Comparison of ENCODE assay signal across 25 cellular contexts in the genomic region with DNA sequence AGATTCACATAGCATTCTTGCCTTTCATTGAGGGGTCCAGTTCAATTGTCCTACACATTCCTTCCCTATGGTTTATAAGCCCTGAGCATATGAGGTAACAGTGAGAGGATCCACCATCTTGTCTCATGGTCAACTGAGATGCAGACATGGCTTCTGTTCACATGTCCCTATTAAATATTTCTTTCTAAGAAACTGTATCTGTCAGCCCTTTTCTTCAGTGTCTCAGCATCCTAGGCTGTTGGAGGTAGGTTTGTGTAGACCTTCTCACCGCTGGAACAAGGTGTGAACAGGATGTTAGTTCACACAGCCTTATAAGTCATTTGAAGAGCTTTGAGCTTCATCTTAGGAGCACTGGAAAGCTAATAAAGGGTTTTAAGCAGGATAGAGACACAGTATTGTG.
DNase-seq lines count a peak whose midpoint lies in the region; ATAC-seq, FAIRE-seq and TF ChIP-seq lines count a peak whose summit lies in the region.
"Had no signal": no experiment of that assay in that cellular context is flagged by ENCODE, and none has a peak within 500 bp of the region (broad histone marks: within the 10 kb centered on the region; RNA-seq: fewer than 3 reads in every experiment).

No MANE protein-coding gene starts in this region.

- intact Hi-C loops in psoas muscle (cut with DNase I) = no loop called here

- no peak for FAIRE-seq in A549 (lab: Jason Lieb, UNC)
- FAIRE-seq: A204.1, D721Med, GM12878, GM19239 had no signal

- H3K27ac ChIP-seq in A549 = no peak overlapping the region
- H3K27ac ChIP-seq in psoas muscle = no peak overlapping the region
- H3K27ac ChIP-seq: 22Rv1; BLaER1 treated with 17β-estradiol and CSF1 and Interleukin-3, amounts not matched to agents 10 nM and 100 nM; GM23248 had no signal

- DNase-seq in A549 (ENCODE audit: low read depth in 1 of 2, low spot score in 1 of 2) = no peak
- DNase-seq in glutamatergic neuron = no peak
- DNase-seq in activated CD4-positive, alpha-beta T cell treated with anti-CD3 and anti-CD28 coated beads for 48 hours = no peak
- no peak for DNase-seq in psoas muscle
- DNase-seq in activated naive CD4-positive, alpha-beta T cell treated with Interleukin-2 at 50 U/mL for 16 hours = no peak
- DNase-seq: ACHN; AML-193; BE2C; CD4-positive, alpha-beta T cell; CD8-positive, alpha-beta memory T cell; DMS 273 treated with DMSO at 0.1 percent for 48 hours; DMS79; EL; GDM1; GM23248; H9 had no signal

- no peaks in the 10 kb centered on the region for H3K36me3 ChIP-seq in psoas muscle (ENCODE audit: insufficient read depth in 1 of 2, low read depth in 1 of 2)
- H3K36me3 ChIP-seq: BE2C; BLaER1 treated with 17β-estradiol and CSF1 and Interleukin-3, amounts not matched to agents 10 nM and 100 nM had no signal

- H3K4me3 Mint-ChIP-seq in brain (peak overlapping the region in 2 of 5 experiments; percentile 19 to 67), glutamatergic neuron (ENCODE audit: unreplicated experiment) (no peak overlapping the region)
- H3K4me3 Mint-ChIP-seq: CD14-positive monocyte; CD4-positive, alpha-beta T cell; CD8-positive, alpha-beta memory T cell; H9 had no signal

- no peak for TF ChIP-seq CTCF in A549 (IDR thresholded peaks at IDR 0.05)
- TF ChIP-seq CTCF in brain (conservative IDR thresholded peaks at IDR 0.05) = no peak
- TF ChIP-seq CTCF in glutamatergic neuron (IDR thresholded peaks at IDR 0.05; ENCODE audit: partially characterized antibody, unreplicated experiment) = no peak
- TF ChIP-seq CTCF in psoas muscle (IDR thresholded peaks at IDR 0.05) = no peak

- no peaks in the 10 kb centered on the region for H3K27me3 ChIP-seq in psoas muscle (ENCODE audit: insufficient read depth in 3 of 3, low read length in 2 of 3)
- H3K27me3 ChIP-seq: BE2C; BLaER1 treated with 17β-estradiol and CSF1 and Interleukin-3, amounts not matched to agents 10 nM and 100 nM had no signal

- ATAC-seq in A549 = no peak
- no peak for ATAC-seq in psoas muscle
- ATAC-seq: GM12878, HCT116 had no signal

- WGBS in A549 (ENCODE audit: missing lambda C conversion rate) = 0% methylated on average over 1 of the region's 1 CpG
- WGBS in psoas muscle, 3 donors = 90 to 93% (median 92%) methylated on average over 1 of the region's 1 CpG

- H3K9me3 Mint-ChIP-seq in brain = peaks cover 2 to 10% (median 9%) of the 10 kb centered on the region in 5 experiments
- peaks cover 7% of the 10 kb centered on the region for H3K9me3 Mint-ChIP-seq in glutamatergic neuron (ENCODE audit: unreplicated experiment)
- H3K9me3 Mint-ChIP-seq: CD4-positive, alpha-beta T cell had no signal

- no peak for TF ChIP-seq EP300 in A549 (IDR thresholded peaks at IDR 0.05)

- H3K9me3 ChIP-seq in A549 = no peaks in the 10 kb centered on the region
- no peaks in the 10 kb centered on the region for H3K9me3 ChIP-seq in psoas muscle
- H3K9me3 ChIP-seq: BE2C had no signal

- H3K4me1 Mint-ChIP-seq in brain = peaks cover 27% of the 10 kb centered on the region
- H3K4me1 Mint-ChIP-seq in glutamatergic neuron (ENCODE audit: low read depth, unreplicated experiment) = peaks cover 18% of the 10 kb centered on the region
- H3K4me1 Mint-ChIP-seq: CD14-positive monocyte; CD8-positive, alpha-beta memory T cell had no signal

- no peak overlapping the region for H3K4me2 ChIP-seq in A549
- H3K4me2 ChIP-seq: BLaER1 treated with 17β-estradiol and CSF1 and Interleukin-3, amounts not matched to agents 10 nM and 100 nM had no signal

- H3K4me3 ChIP-seq in A549 (no peak overlapping the region), psoas muscle (no peak overlapping the region)
- H3K4me3 ChIP-seq: BLaER1 treated with 17β-estradiol and CSF1 and Interleukin-3, amounts not matched to agents 10 nM and 100 nM; GM12878; GM23248 had no signal

- CTCF ChIA-PET in A549 (lab: Yijun Ruan, JAX) = no interaction called here

- no peak for TF ChIP-seq RAD21 in A549 (conservative IDR thresholded peaks at IDR 0.05 in 1 of 2, IDR thresholded peaks at IDR 0.05 in 1 of 2)

- no peaks in the 10 kb centered on the region for H3K27me3 Mint-ChIP-seq in brain
- H3K27me3 Mint-ChIP-seq in glutamatergic neuron (ENCODE audit: unreplicated experiment) = peaks cover 7% of the 10 kb centered on the region

- POLR2A ChIA-PET in A549 (lab: Yijun Ruan, JAX) = no interaction called here

- H3K27ac Mint-ChIP-seq in brain (peak overlapping the region; percentile 1 to 93 (median 73)), glutamatergic neuron (ENCODE audit: unreplicated experiment) (peak overlapping the region; percentile 95)
- H3K27ac Mint-ChIP-seq: CD14-positive monocyte; CD4-positive, alpha-beta T cell; CD8-positive, alpha-beta memory T cell; H9 had no signal

- H3K4me1 ChIP-seq in A549 (no peaks in the 10 kb centered on the region), psoas muscle (no peaks in the 10 kb centered on the region)
- H3K4me1 ChIP-seq: BE2C had no signal

- peaks cover 6% of the 10 kb centered on the region for H3K36me3 Mint-ChIP-seq in brain
- peaks cover 4% of the 10 kb centered on the region for H3K36me3 Mint-ChIP-seq in glutamatergic neuron (ENCODE audit: unreplicated experiment)
- H3K36me3 Mint-ChIP-seq: CD14-positive monocyte; CD8-positive, alpha-beta memory T cell had no signal

- TF ChIP-seq POLR2A in A549 (IDR thresholded peaks at IDR 0.05; ENCODE audit: low read length) = no peak

TF ChIP-seq in A549, 52 proteins besides CTCF, POLR2A, EP300 and RAD21:
- TF ChIP-seq NPAS2 (CRISPR knock-in tag; IDR thresholded peaks at IDR 0.05; ENCODE audit: borderline replicate concordance) = no peak
- TF ChIP-seq RFX5 (IDR thresholded peaks at IDR 0.05) = no peak
- peak; percentile 76 for TF ChIP-seq MAFK (IDR thresholded peaks at IDR 0.05; ENCODE audit: partially characterized antibody)
